Comparison of ENCODE assay signal across 15 cellular contexts in genomic region chr21:39319814-39320332, GRCh38. TPM values are rescaled to one million over a fixed set of nuclear protein-coding genes. Genes with fewer than 3 reads are reported as not detected.
DNase-seq lines count a peak whose midpoint lies in the region; ATAC-seq, FAIRE-seq and TF ChIP-seq lines count a peak whose summit lies in the region.
"Had no signal": no experiment of that assay in that cellular context is flagged by ENCODE, and none has a peak within 500 bp of the region (broad histone marks: within the 10 kb centered on the region; RNA-seq: fewer than 3 reads in every experiment).

No MANE protein-coding gene starts in this region.

- H3K27me3 Mint-ChIP-seq in type B pancreatic cell: no peaks in the 10 kb centered on the region
- H3K27me3 Mint-ChIP-seq: naive B cell had no signal

- no peaks in the 10 kb centered on the region for H3K9me3 ChIP-seq in right cardiac atrium (ENCODE audit: control insufficient read depth, low read length)
- H3K9me3 ChIP-seq: tibial artery had no signal

- peaks cover 32% of the 10 kb centered on the region for H3K4me1 Mint-ChIP-seq in type B pancreatic cell (ENCODE audit: unreplicated experiment)

- TF ChIP-seq CTCF in cardiac fibroblast (IDR thresholded peaks at IDR 0.05; ENCODE audit: low read depth, low read length) (no peak), type B pancreatic cell (conservative IDR thresholded peaks at IDR 0.05) (no peak)

- intact Hi-C loops in right cardiac atrium (cut with DNase I): loop anchor here in 2 of 4 donors (10.0 kb wide), 1 partner anchor 65 kb away; a partner anchor contains a TSS

- no peaks in the 10 kb centered on the region for H3K27me3 ChIP-seq in right cardiac atrium (ENCODE audit: control insufficient read depth, insufficient read depth)
- H3K27me3 ChIP-seq: tibial artery had no signal

- 53% methylated on average over 3 of the region's 3 CpGs for WGBS in right cardiac atrium

- ATAC-seq in right cardiac atrium: peak; percentile 52 to 68

- no peak for FAIRE-seq in urothelium cell line (lab: Jason Lieb, UNC)
- FAIRE-seq: A204.1, islet of Langerhans had no signal

- no peak overlapping the region for H3K4me3 ChIP-seq in cardiac fibroblast (replicated peaks in 1 of 2; ENCODE audit: low read depth in 2 of 2, low read length in 2 of 2)
- H3K4me3 ChIP-seq in right cardiac atrium (ENCODE audit: low read length): no peak overlapping the region
- H3K4me3 ChIP-seq: tibial artery had no signal

- peaks cover 10% of the 10 kb centered on the region for H3K36me3 Mint-ChIP-seq in type B pancreatic cell
- H3K36me3 Mint-ChIP-seq: naive B cell had no signal

- peak overlapping the region; percentile 96 for H3K27ac ChIP-seq in right cardiac atrium (ENCODE audit: low read length)

- H3K4me3 Mint-ChIP-seq in type B pancreatic cell: peak overlapping the region; percentile 59

- H3K27ac Mint-ChIP-seq in type B pancreatic cell: peak overlapping the region; percentile 31

- peaks cover 6% of the 10 kb centered on the region for H3K9me3 Mint-ChIP-seq in type B pancreatic cell
- H3K9me3 Mint-ChIP-seq: naive B cell had no signal

- DNase-seq in NCI-H510A treated with DMSO at 0.1 percent for 48 hours (lab: John Stamatoyannopoulos, UW) (peak; percentile 12), NCI-H510A (lab: John Stamatoyannopoulos, UW) (no peak), cardiac fibroblast (ENCODE audit: low read depth in 2 of 2) (peak; percentile 30 to 49), right cardiac atrium (peak in 1 of 3 donors; percentile 26), type B pancreatic cell (ENCODE audit: extremely low spot score, unreplicated experiment) (no peak), NCI-H2227 (lab: John Stamatoyannopoulos, UW; ENCODE audit: unreplicated experiment) (no peak), DMS 273 treated with DMSO at 0.1 percent for 48 hours (lab: John Stamatoyannopoulos, UW) (no peak), urothelium cell line (ENCODE audit: low spot score) (no peak)
- DNase-seq: activated CD8-positive, alpha-beta memory T cell treated with anti-CD3 and anti-CD28 coated beads for 24 hours; naive B cell; NCI-H1048; stimulated activated CD4-positive, alpha-beta T cell treated with anti-CD3 and anti-CD28 coated beads, Interleukin-1b, Interleukin-23, amount 100 ng/mL, for 48 hours had no signal

- peaks cover 6% of the 10 kb centered on the region for H3K4me1 ChIP-seq in right cardiac atrium (ENCODE audit: control insufficient read depth, insufficient read depth, low read length)
- H3K4me1 ChIP-seq: tibial artery had no signal

RNA-seq across cellular contexts. Expression of gene BRWD1, which starts 6.4 kb away (rescaled TPM):
- total RNA-seq in right cardiac atrium (10 to 100 TPM; 31.0 to 36.9 (median 32.7) TPM), type B pancreatic cell (ENCODE audit: low replicate concordance) (44.7 and 48.0 TPM in 2 replicates)
- polyA plus RNA-seq in right cardiac atrium: 13.4 TPM

RNA-seq across cellular contexts. Expression of gene HMGN1, which starts 29.0 kb away (rescaled TPM):
- total RNA-seq in right cardiac atrium: 10 to 100 TPM; 66.5 to 84.6 (median 80.8) TPM
- 50.7 TPM for polyA plus RNA-seq in right cardiac atrium
- 466 and 479 TPM in 2 replicates for total RNA-seq in type B pancreatic cell (ENCODE audit: low replicate concordance)

Comparison
In these comparisons a context has a peak if more than half of its experiments do, and no peak if none do; other contexts are left out.
1. DNase-seq: peak in NCI-H510A treated with DMSO at 0.1 percent for 48 hours (single experiment) and cardiac fibroblast (2 of 2); none in NCI-H510A (single experiment), type B pancreatic cell (single experiment), NCI-H2227 (single experiment), DMS 273 treated with DMSO at 0.1 percent for 48 hours (single experiment) and urothelium cell line (single experiment).